In genomic region chr1:35264861-35265260, GRCh38 we compare ENCODE assay signal across 9 cellular contexts. TPM values are rescaled to one million over a fixed set of nuclear protein-coding genes. Genes with fewer than 3 reads are reported as not detected.
DNase-seq lines count a peak whose midpoint lies in the region; ATAC-seq and TF ChIP-seq lines count a peak whose summit lies in the region.
"Had no signal": no experiment of that assay in that cellular context is flagged by ENCODE, and none has a peak within 500 bp of the region (broad histone marks: within the 10 kb centered on the region; RNA-seq: fewer than 3 reads in every experiment).

No MANE protein-coding gene starts in this region.

- H4K8ac ChIP-seq in neuronal stem cell (ENCODE audit: low read depth, low read length) = no peak overlapping the region

- no peak overlapping the region for H3K9ac ChIP-seq in endodermal cell (ENCODE audit: extremely low read depth, low read length, poor library complexity, severe bottlenecking)
- H3K9ac ChIP-seq in neuronal stem cell (ENCODE audit: low read depth, low read length, poor library complexity) = no peak overlapping the region

- POLR2A ChIA-PET in activated CD4-positive, alpha-beta memory T cell treated with anti-CD3 and anti-CD28 coated beads for 36 hours (lab: Charles Lee) = no interaction called here

- CTCF ChIA-PET in Calu3 (lab: Charles Lee) = interaction anchor here (0.5 to 0.9 kb wide), 6 partner anchors 9 to 970 kb away, joined by 3 to 5 read pairs (median 4); no protein-coding TSS in a partner anchor
- CTCF ChIA-PET in activated CD4-positive, alpha-beta memory T cell treated with anti-CD3 and anti-CD28 coated beads for 36 hours (lab: Charles Lee) = no interaction called here

- TF ChIP-seq POLR2A in GM18505 (IDR thresholded peaks at IDR 0.05; ENCODE audit: borderline replicate concordance, extremely low read depth, insufficient read depth, insufficient read length) = no peak

- H3K36me3 ChIP-seq in endodermal cell (ENCODE audit: control insufficient read depth, insufficient read depth, low read length) (no peaks in the 10 kb centered on the region), neuronal stem cell (replicated peaks in 1 of 2; ENCODE audit: control insufficient read depth in 2 of 2, insufficient read depth in 2 of 2, low read length in 2 of 2) (no peaks in the 10 kb centered on the region)

- peaks cover 2% of the 10 kb centered on the region for H3K79me1 ChIP-seq in neuronal stem cell (ENCODE audit: low read depth, low read length)

- no peak overlapping the region for H3K23ac ChIP-seq in neuronal stem cell (ENCODE audit: low read depth, low read length, poor library complexity)

- BruUV-seq in Calu3 (replicated peaks; lab: Mats Ljungman, UMichigan) = no TSS peak

- DNase-seq in Calu3 (peak; percentile 33), NOMO-1 treated with DMSO at 0.1 percent for 48 hours (lab: John Stamatoyannopoulos, UW; ENCODE audit: unreplicated experiment) (peak; percentile 51), endodermal cell (no peak), neuronal stem cell (ENCODE audit: low spot score) (no peak), SHP77 (lab: John Stamatoyannopoulos, UW) (no peak), T-helper 17 cell (no peak)
- no peak for DNase-seq in activated CD4-positive, alpha-beta memory T cell treated with anti-CD3 and anti-CD28 coated beads for 36 hours
- DNase-seq: activated CD8-positive, alpha-beta memory T cell treated with anti-CD3 and anti-CD28 coated beads, Interleukin-2, amount 50 U/mL, for 4 hours had no signal

- H2AFZ ChIP-seq in neuronal stem cell (ENCODE audit: low read length) = peak overlapping the region; percentile 78

- H3K4me3 Mint-ChIP-seq in Calu3 (ENCODE audit: low read depth, unreplicated experiment) (peak overlapping the region; percentile 19), endodermal cell (no peak overlapping the region), T-helper 17 cell (no peak overlapping the region)
- no peak overlapping the region for H3K4me3 Mint-ChIP-seq in activated CD4-positive, alpha-beta memory T cell treated with anti-CD3 and anti-CD28 coated beads for 36 hours

- TF ChIP-seq CTCF in Calu3 (IDR thresholded peaks at IDR 0.05; ENCODE audit: unreplicated experiment) (no peak), endodermal cell (conservative IDR thresholded peaks at IDR 0.05) (no peak)

- H3K4me1 ChIP-seq in endodermal cell (ENCODE audit: control insufficient read depth, insufficient read depth, low read length) (no peaks in the 10 kb centered on the region), neuronal stem cell (ENCODE audit: control insufficient read depth in 2 of 2, insufficient read depth in 1 of 2, low read depth in 1 of 2, low read length in 2 of 2) (peaks cover 2 to 16% of the 10 kb centered on the region in 2 donors)

- 88 to 90% methylated on average over 2 to 6 of the region's 6 CpGs for WGBS in endodermal cell (ENCODE audit: insufficient coverage in 1 of 2, insufficient read length in 1 of 2), 2 experiments
- WGBS in neuronal stem cell (ENCODE audit: extremely low coverage in 2 of 2, insufficient read length in 2 of 2, insufficient replicate concordance in 1 of 2), 2 donors = no CpG with 5 or more reads among the region's 6 CpGs

- no peak overlapping the region for H2BK5ac ChIP-seq in neuronal stem cell (ENCODE audit: low read length)

- H4K91ac ChIP-seq in neuronal stem cell (ENCODE audit: low read depth, low read length, poor library complexity) = no peak overlapping the region

- H3K27me3 Mint-ChIP-seq in Calu3 (ENCODE audit: unreplicated experiment) (no peaks in the 10 kb centered on the region), endodermal cell (ENCODE audit: insufficient read depth) (no peaks in the 10 kb centered on the region), T-helper 17 cell (peaks cover 33% of the 10 kb centered on the region)
- peaks cover 3% of the 10 kb centered on the region for H3K27me3 Mint-ChIP-seq in activated CD4-positive, alpha-beta memory T cell treated with anti-CD3 and anti-CD28 coated beads for 36 hours

- H2AK5ac ChIP-seq in neuronal stem cell (ENCODE audit: low read depth, low read length) = no peak overlapping the region

- H3K4me1 Mint-ChIP-seq in Calu3 (ENCODE audit: low read depth, unreplicated experiment) = peaks cover 37% of the 10 kb centered on the region
- peaks cover 12% of the 10 kb centered on the region for H3K4me1 Mint-ChIP-seq in endodermal cell
- peaks cover 8% of the 10 kb centered on the region for H3K4me1 Mint-ChIP-seq in T-helper 17 cell
- peaks cover 15% of the 10 kb centered on the region for H3K4me1 Mint-ChIP-seq in activated CD4-positive, alpha-beta memory T cell treated with anti-CD3 and anti-CD28 coated beads for 36 hours (ENCODE audit: low read depth)

- no peak for ATAC-seq in T-helper 17 cell
- no peak for ATAC-seq in GM18505 (IDR thresholded peaks at IDR 0.05; ENCODE audit: unreplicated experiment)

- H3K18ac ChIP-seq in neuronal stem cell (ENCODE audit: low read length) = no peak overlapping the region

- H3K36me3 Mint-ChIP-seq in Calu3 (ENCODE audit: insufficient read depth, unreplicated experiment) (peaks cover 23% of the 10 kb centered on the region), endodermal cell (ENCODE audit: low read depth) (peaks cover 3% of the 10 kb centered on the region), T-helper 17 cell (ENCODE audit: low read depth) (peaks cover 7% of the 10 kb centered on the region)
- H3K36me3 Mint-ChIP-seq in activated CD4-positive, alpha-beta memory T cell treated with anti-CD3 and anti-CD28 coated beads for 36 hours = no peaks in the 10 kb centered on the region

- H3K27ac ChIP-seq in endodermal cell (ENCODE audit: low read depth, low read length) = peak overlapping the region; percentile 8
- no peak overlapping the region for H3K27ac ChIP-seq in neuronal stem cell (replicated peaks; ENCODE audit: low read length)

- H3K27ac Mint-ChIP-seq in Calu3 (ENCODE audit: unreplicated experiment) (peak overlapping the region; percentile 78), endodermal cell (no peak overlapping the region), T-helper 17 cell (no peak overlapping the region)
- H3K27ac Mint-ChIP-seq in activated CD4-positive, alpha-beta memory T cell treated with anti-CD3 and anti-CD28 coated beads for 36 hours = no peak overlapping the region

- H3K14ac ChIP-seq in neuronal stem cell (ENCODE audit: low read length) = no peak overlapping the region

- H3K4me3 ChIP-seq in endodermal cell (ENCODE audit: low read length) (no peak overlapping the region), neuronal stem cell (ENCODE audit: low read length in 2 of 2) (no peak overlapping the region)

- no peak overlapping the region for H2BK120ac ChIP-seq in neuronal stem cell (ENCODE audit: low read depth, low read length)

- H3K27me3 ChIP-seq in endodermal cell (ENCODE audit: control insufficient read depth, insufficient read depth, low read length, poor library complexity, severe bottlenecking) = no peaks in the 10 kb centered on the region
- no peaks in the 10 kb centered on the region for H3K27me3 ChIP-seq in neuronal stem cell (ENCODE audit: control insufficient read depth in 3 of 3, insufficient read depth in 3 of 3, low read depth in 1 of 3, low read length in 3 of 3)

- H3K9me3 ChIP-seq in endodermal cell (ENCODE audit: control insufficient read depth, low read length) (no peaks in the 10 kb centered on the region), neuronal stem cell (replicated peaks in 1 of 2; ENCODE audit: control insufficient read depth in 2 of 2, insufficient read depth in 1 of 2, low read depth in 1 of 2, low read length in 2 of 2) (no peaks in the 10 kb centered on the region), T-helper 17 cell (ENCODE audit: control insufficient read depth, low read length, poor library complexity, severe bottlenecking) (no peaks in the 10 kb centered on the region)

- no peak overlapping the region for H2BK12ac ChIP-seq in neuronal stem cell (ENCODE audit: low read length)

- intact Hi-C loops in Calu3 (cut with micrococcal nuclease; ENCODE audit: unreplicated experiment) = loop anchor here (5.0 kb wide), 1 partner anchor 73 kb away; the partner anchor contains the start of gene SFPQ
- intact Hi-C loops in activated CD4-positive, alpha-beta memory T cell treated with anti-CD3 and anti-CD28 coated beads for 36 hours (cut with micrococcal nuclease) = no loop called here

- no peak overlapping the region for H3K4ac ChIP-seq in neuronal stem cell (ENCODE audit: low read length)

- no peak overlapping the region for H2BK15ac ChIP-seq in neuronal stem cell (ENCODE audit: low read length)

- H3K9me3 Mint-ChIP-seq in Calu3 (ENCODE audit: low read depth, unreplicated experiment) = no peaks in the 10 kb centered on the region
- H3K9me3 Mint-ChIP-seq in endodermal cell = peaks cover 3% of the 10 kb centered on the region
- no peaks in the 10 kb centered on the region for H3K9me3 Mint-ChIP-seq in activated CD4-positive, alpha-beta memory T cell treated with anti-CD3 and anti-CD28 coated beads for 36 hours

- H3K4me2 ChIP-seq in neuronal stem cell (ENCODE audit: insufficient read depth, low read length, poor library complexity, severe bottlenecking) = no peak overlapping the region

RNA-seq across cellular contexts. Expression of gene ZMYM4, which starts 3.6 kb away (rescaled TPM):
- 56.3 and 62.7 TPM in 2 replicates for total RNA-seq in Calu3 (2022)
- total RNA-seq in endodermal cell = 100 to 1,000 TPM; 131 to 153 TPM
- 53.0 TPM for polyA plus RNA-seq in endodermal cell (2013, experiment 1 of 2)
- 52.2 TPM for polyA plus RNA-seq in endodermal cell (2013, experiment 2 of 2)
- polyA plus RNA-seq in neuronal stem cell (2013, experiment 1 of 2) = 36.1 TPM
- polyA plus RNA-seq in neuronal stem cell (2013, experiment 2 of 2) = 37.8 TPM
- 10 to 100 TPM; 32.0 to 37.3 TPM for total RNA-seq in T-helper 17 cell
- total RNA-seq in activated CD4-positive, alpha-beta memory T cell treated with anti-CD3 and anti-CD28 coated beads for 36 hours = 10 to 100 TPM; 27.2 to 27.4 TPM

Comparison
In these comparisons a context has a peak if more than half of its experiments do, and no peak if none do; other contexts are left out.
1. DNase-seq: peak in Calu3 (single experiment) and NOMO-1 treated with DMSO at 0.1 percent for 48 hours (single experiment); none in endodermal cell (single experiment), neuronal stem cell (single experiment), SHP77 (0 of 2), T-helper 17 cell (0 of 3) and activated CD4-positive, alpha-beta memory T cell treated with anti-CD3 and anti-CD28 coated beads for 36 hours (single experiment).